ENCODE assay signal across 9 cellular contexts in the genomic region with DNA sequence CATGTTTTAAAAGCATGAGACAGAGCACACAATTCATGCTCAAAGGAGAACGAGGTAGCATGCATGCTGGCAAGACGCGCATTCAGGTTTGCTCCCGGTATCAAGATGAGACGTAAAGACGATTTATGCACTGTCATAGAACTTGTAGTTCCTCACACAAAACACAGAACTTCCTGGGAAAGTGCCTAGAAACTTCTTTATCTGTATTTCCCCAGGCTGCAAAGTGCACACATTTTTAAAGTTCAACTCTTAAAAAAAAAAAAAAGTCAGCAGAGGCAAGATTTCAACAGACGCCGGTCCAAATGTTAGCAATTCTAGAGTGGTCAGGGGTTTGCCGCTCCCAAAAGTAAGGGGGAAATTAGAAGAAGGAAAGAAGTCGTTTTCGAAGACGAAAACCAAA.
A peak's percentile ranks its signal among the peaks of the same experiment; 100 is the strongest.
DNase-seq lines count a peak whose midpoint lies in the region; ATAC-seq and TF ChIP-seq lines count a peak whose summit lies in the region.
"Had no signal": no experiment of that assay in that cellular context is flagged by ENCODE, and none has a peak within 500 bp of the region (broad histone marks: within the 10 kb centered on the region; RNA-seq: fewer than 3 reads in every experiment).

No MANE protein-coding gene starts in this region.

- H3K4me1 ChIP-seq in MM.1S (ENCODE audit: low read length) = no peaks in the 10 kb centered on the region
- peaks cover 0 to 27% of the 10 kb centered on the region in 2 donors for H3K4me1 ChIP-seq in muscle layer of duodenum (ENCODE audit: control insufficient read depth in 1 of 2, insufficient read depth in 2 of 2, low read length in 2 of 2)

- H3K9me3 Mint-ChIP-seq in central memory CD8-positive, alpha-beta T cell = no peaks in the 10 kb centered on the region
- H3K9me3 Mint-ChIP-seq: HFFc6 had no signal

- peak; percentile 49 for ATAC-seq in central memory CD8-positive, alpha-beta T cell (replicated peaks; ENCODE audit: extremely low read depth, poor library complexity, severe bottlenecking)
- ATAC-seq in HG03457 (IDR thresholded peaks at IDR 0.05; ENCODE audit: unreplicated experiment) = no peak
- no peak for ATAC-seq in GM19395 (IDR thresholded peaks at IDR 0.05; ENCODE audit: unreplicated experiment)

- peaks cover 3% of the 10 kb centered on the region for H3K36me3 Mint-ChIP-seq in central memory CD8-positive, alpha-beta T cell (ENCODE audit: insufficient read depth)

- no peak overlapping the region for H3K9ac ChIP-seq in MM.1S (ENCODE audit: low read length)

- no peaks in the 10 kb centered on the region for H3K36me3 ChIP-seq in MM.1S (replicated peaks; ENCODE audit: insufficient read depth, low read length)
- no peaks in the 10 kb centered on the region for H3K36me3 ChIP-seq in muscle layer of duodenum (ENCODE audit: control insufficient read depth in 1 of 2, insufficient read depth in 2 of 2, low read length in 2 of 2)

- H3K9me3 ChIP-seq in MM.1S (replicated peaks; ENCODE audit: insufficient read depth, low read length) (no peaks in the 10 kb centered on the region), muscle layer of duodenum (ENCODE audit: control insufficient read depth in 1 of 2, low read length in 2 of 2) (no peaks in the 10 kb centered on the region)

- no peaks in the 10 kb centered on the region for H3K9me2 ChIP-seq in MM.1S (replicated peaks; ENCODE audit: insufficient read depth, low read length)

- H3K4me2 ChIP-seq in MM.1S (ENCODE audit: low read depth, low read length) = peak overlapping the region; percentile 13; the same call in 1 of the 2 replicates

- H3K27me3 ChIP-seq in MM.1S (replicated peaks; ENCODE audit: insufficient read depth, low read length) = no peaks in the 10 kb centered on the region
- H3K27me3 ChIP-seq in muscle layer of duodenum (ENCODE audit: low read depth, low read length) = no peaks in the 10 kb centered on the region

- no peaks in the 10 kb centered on the region for H3K27me3 Mint-ChIP-seq in central memory CD8-positive, alpha-beta T cell

- H3K79me2 ChIP-seq in MM.1S (ENCODE audit: low read length) = no peaks in the 10 kb centered on the region

- no peaks in the 10 kb centered on the region for H4K20me1 ChIP-seq in MM.1S (ENCODE audit: insufficient read depth, low read length)

- H3F3A ChIP-seq in MM.1S (ENCODE audit: insufficient read depth, low read length) = no peaks in the 10 kb centered on the region

- DNase-seq in AG09309 (ENCODE audit: low read depth) (no peak), MM.1S (no peak), A172 (ENCODE audit: low spot score) (no peak), NCI-H2081 (lab: John Stamatoyannopoulos, UW) (no peak)
- DNase-seq in central memory CD8-positive, alpha-beta T cell (ENCODE audit: low spot score in 2 of 2) = no peak
- DNase-seq: HFFc6 had no signal

- peak overlapping the region; percentile 62 for H3K4me3 Mint-ChIP-seq in central memory CD8-positive, alpha-beta T cell
- H3K4me3 Mint-ChIP-seq: HFFc6 had no signal

- 0 out of 2 replicates have a peak overlapping the region, but pooled peaks have one; percentile 10 for H2AFZ ChIP-seq in MM.1S (ENCODE audit: low read length)

- no peak overlapping the region for H3K27ac Mint-ChIP-seq in central memory CD8-positive, alpha-beta T cell (ENCODE audit: low read depth)
- H3K27ac Mint-ChIP-seq: HFFc6 had no signal

- TF ChIP-seq CTCF in AG09309 (IDR thresholded peaks at IDR 0.05; ENCODE audit: control insufficient read depth, insufficient read depth, low read depth, low read length, missing control alignments) = no peak
- no peak for TF ChIP-seq CTCF in MM.1S (IDR thresholded peaks at IDR 0.05; ENCODE audit: low read length)

- H3K27ac ChIP-seq in MM.1S (ENCODE audit: low read length) (no peak overlapping the region), muscle layer of duodenum (ENCODE audit: low read length) (peak overlapping the region; percentile 74)

- H3K4me1 Mint-ChIP-seq in central memory CD8-positive, alpha-beta T cell = peaks cover 9% of the 10 kb centered on the region

- H3K4me3 ChIP-seq in AG09309 (ENCODE audit: control insufficient read depth, low read depth, low read length) (peak overlapping the region; percentile 23; the same call in 1 of the 2 replicates), MM.1S (ENCODE audit: low read length) (no peak overlapping the region), muscle layer of duodenum (ENCODE audit: low read depth in 1 of 2, low read length in 2 of 2) (peak overlapping the region; percentile 12 to 47)
